ENCODE assay signal across 19 cellular contexts in the genomic region with DNA sequence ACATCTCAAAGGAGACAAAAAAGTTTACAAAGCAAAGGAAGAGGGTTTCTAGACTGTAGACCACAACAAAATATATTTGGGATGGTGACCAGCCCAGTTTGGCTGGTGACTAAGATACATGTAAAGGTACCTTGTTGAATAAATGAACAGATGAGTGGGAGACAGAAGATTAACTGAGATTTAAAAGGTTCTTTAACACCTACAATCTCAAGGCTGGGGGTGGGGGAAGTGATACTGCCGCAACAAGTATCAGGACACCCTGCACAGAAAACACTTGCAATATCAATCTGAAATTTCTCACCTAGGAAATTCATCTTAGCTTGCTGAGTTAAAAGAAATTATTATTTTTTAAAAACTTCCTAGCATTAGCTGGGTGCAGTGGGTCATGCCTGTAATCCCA. TPM values are rescaled to one million over a fixed set of nuclear protein-coding genes. Genes with fewer than 3 reads are reported as not detected.
DNase-seq lines count a peak whose midpoint lies in the region; ATAC-seq and TF ChIP-seq lines count a peak whose summit lies in the region.
"Had no signal": no experiment of that assay in that cellular context is flagged by ENCODE, and none has a peak within 500 bp of the region (broad histone marks: within the 10 kb centered on the region; RNA-seq: fewer than 3 reads in every experiment).

No MANE protein-coding gene starts in this region.

- H3K36me3 ChIP-seq in gastrocnemius medialis (no peaks in the 10 kb centered on the region), tibial artery (peaks cover 0 to 6% (median 0%) of the 10 kb centered on the region in 3 donors)
- H3K36me3 ChIP-seq: brain microvascular endothelial cell had no signal

- peak overlapping the region; percentile 89 for H3K27ac Mint-ChIP-seq in activated naive CD8-positive, alpha-beta T cell

- ATAC-seq in HG03175 (IDR thresholded peaks at IDR 0.05; ENCODE audit: unreplicated experiment) = peak; percentile 55
- ATAC-seq in gastrocnemius medialis = no peak
- ATAC-seq in HG02588 (IDR thresholded peaks at IDR 0.05; ENCODE audit: unreplicated experiment) = no peak
- ATAC-seq: esophagus mucosa had no signal

- no peaks in the 10 kb centered on the region for H3K9me3 Mint-ChIP-seq in activated naive CD8-positive, alpha-beta T cell (ENCODE audit: low read depth)
- H3K9me3 Mint-ChIP-seq: neural crest cell had no signal

- no peak for TF ChIP-seq CTCF in gastrocnemius medialis (IDR thresholded peaks at IDR 0.05 in 4 of 5, conservative IDR thresholded peaks at IDR 0.05 in 1 of 5)
- no peak for TF ChIP-seq CTCF in tibial artery (IDR thresholded peaks at IDR 0.05)

- in situ Hi-C loops in gastrocnemius medialis (cut with MboI; ENCODE audit: low sequenced_read_pairs in 4 of 4) = loop anchor here in 1 of 4 donors (10.0 kb wide), 1 partner anchor 45 kb away; a partner anchor contains a TSS

- H3K4me1 ChIP-seq in gastrocnemius medialis (peaks cover 56 to 71% of the 10 kb centered on the region in 2 donors), tibial artery (peaks cover 3 to 88% (median 26%) of the 10 kb centered on the region in 4 donors)

- intact Hi-C loops in gastrocnemius medialis (cut with DNase I; ENCODE audit: low total_unique reads) (loop anchor here (10.0 kb wide), 1 partner anchor 475 kb away; a partner anchor contains a TSS), tibial artery (cut with DNase I; ENCODE audit: low total_unique reads) (no loop called here)

- H3K27me3 ChIP-seq in gastrocnemius medialis (no peaks in the 10 kb centered on the region), tibial artery (no peaks in the 10 kb centered on the region)
- H3K27me3 ChIP-seq: brain microvascular endothelial cell, dorsolateral prefrontal cortex had no signal

- no peaks in the 10 kb centered on the region for H3K27me3 Mint-ChIP-seq in activated naive CD8-positive, alpha-beta T cell

- H3K9me3 ChIP-seq in gastrocnemius medialis = no peaks in the 10 kb centered on the region
- no peaks in the 10 kb centered on the region for H3K9me3 ChIP-seq in tibial artery
- H3K9me3 ChIP-seq: HAP-1 had no signal

- peaks cover 6% of the 10 kb centered on the region for H3K36me3 Mint-ChIP-seq in activated naive CD8-positive, alpha-beta T cell

- peak; percentile 28 for DNase-seq in stimulated activated CD4-positive, alpha-beta T cell treated with anti-CD3 and anti-CD28 coated beads, Interleukin-4, amount 100 ng/mL, for 1 hour
- DNase-seq in stimulated activated CD4-positive, alpha-beta T cell treated with anti-CD3 and anti-CD28 coated beads, Interleukin-12 subunit alpha, Interleukin-12 subunit beta, amount 100 ng/mL, for 4 hours = no peak
- DNase-seq in gastrocnemius medialis (no peak), tibial artery (no peak), kidney glomerular epithelial cell (lab: John Stamatoyannopoulos, UW) (no peak)
- DNase-seq: activated gamma-delta T cell treated with Interleukin-2 at 50 U/mL for 16 hours, brain microvascular endothelial cell, DMS 273 treated with DMSO at 0.1 percent for 48 hours, dorsolateral prefrontal cortex, mammary epithelial cell, NCI-H1694, NCI-H446, Right ventricle myocardium superior had no signal

- peaks cover 87% of the 10 kb centered on the region for H3K4me1 Mint-ChIP-seq in activated naive CD8-positive, alpha-beta T cell (ENCODE audit: low read depth)

- H3K4me3 ChIP-seq in gastrocnemius medialis = no peak overlapping the region
- no peak overlapping the region for H3K4me3 ChIP-seq in tibial artery
- H3K4me3 ChIP-seq: HAP-1 had no signal

- peak overlapping the region; percentile 51 for H3K4me3 Mint-ChIP-seq in activated naive CD8-positive, alpha-beta T cell
- H3K4me3 Mint-ChIP-seq: neural crest cell had no signal

- H3K27ac ChIP-seq in gastrocnemius medialis (peak overlapping the region in 3 of 4 donors; percentile 1 to 53 (median 37)), tibial artery (no peak overlapping the region)
- H3K27ac ChIP-seq: brain microvascular endothelial cell had no signal

- TF ChIP-seq POLR2A in gastrocnemius medialis (IDR thresholded peaks at IDR 0.05) = no peak

RNA-seq across cellular contexts. Expression of a gene that starts 8.3 kb away (rescaled TPM):
- 10 to 100 TPM; 14.7 to 27.7 (median 18.5) TPM for total RNA-seq in gastrocnemius medialis

RNA-seq across cellular contexts. Expression of a gene that starts 47.5 kb away (rescaled TPM):
- 10 to 100 TPM; 31.2 to 42.0 (median 35.5) TPM for total RNA-seq in gastrocnemius medialis

Comparison
In these comparisons a context has a peak if more than half of its experiments do, and no peak if none do; other contexts are left out.
1. H3K27ac ChIP-seq: peak in gastrocnemius medialis (3 of 4); none in tibial artery (0 of 2).